In the genomic region with DNA sequence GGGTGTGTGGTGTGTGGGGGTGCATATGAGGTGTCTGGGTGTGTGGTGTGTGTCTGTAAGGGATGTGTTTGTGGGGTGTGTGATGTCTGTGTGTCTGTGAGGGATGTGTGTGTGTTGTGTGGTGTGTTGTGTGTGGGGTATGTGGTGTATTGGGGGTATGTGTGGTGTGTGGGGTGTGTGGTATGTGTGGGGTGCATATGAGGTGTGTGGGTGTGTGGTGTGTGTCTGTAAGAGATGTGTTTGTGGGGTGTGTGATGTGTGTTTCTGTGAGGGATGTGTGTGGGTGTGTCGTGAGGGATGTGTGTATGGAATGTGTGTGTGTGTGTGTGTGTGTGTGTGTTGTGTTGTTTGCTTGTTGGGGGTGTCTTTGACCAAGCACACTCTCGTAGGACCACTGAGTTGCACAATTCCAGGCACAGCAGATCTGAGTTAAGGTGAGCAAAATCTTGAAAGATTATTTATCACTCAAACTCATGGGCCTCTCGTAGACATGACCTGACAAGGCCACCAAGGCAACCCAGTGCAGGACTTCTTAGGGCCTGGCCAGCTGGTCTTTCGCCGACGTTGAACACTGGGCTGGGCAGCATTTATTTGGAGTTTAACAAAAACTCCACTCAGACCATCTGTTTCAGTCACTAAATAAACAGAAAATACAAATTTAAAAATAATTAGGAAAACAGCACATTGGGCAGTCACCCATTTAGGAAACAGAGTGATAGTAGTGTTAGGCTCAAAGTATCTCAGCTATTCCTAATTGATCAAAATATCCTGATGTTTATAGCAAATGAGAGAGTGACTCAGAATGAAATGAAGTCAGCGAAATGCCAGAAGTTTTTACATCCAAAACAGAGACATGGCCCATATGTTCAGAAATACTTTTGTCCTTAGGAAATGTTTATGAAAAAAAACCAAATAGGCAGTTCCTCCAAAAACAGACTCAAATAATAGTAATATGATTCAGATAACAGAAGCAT, we compare ENCODE assay signal across 21 cellular contexts.
DNase-seq lines count a peak whose midpoint lies in the region; ATAC-seq, FAIRE-seq and TF ChIP-seq lines count a peak whose summit lies in the region.
"Had no signal": no experiment of that assay in that cellular context is flagged by ENCODE, and none has a peak within 500 bp of the region (broad histone marks: within the 10 kb centered on the region; RNA-seq: fewer than 3 reads in every experiment).

No MANE protein-coding gene starts in this region.

- POLR2A ChIA-PET in HepG2 (lab: Yijun Ruan, JAX) = no interaction called here
- POLR2A ChIA-PET in H1 (lab: Charles Lee; ENCODE audit: partially characterized antibody) = interaction anchor here (0.7 kb wide), 2 partner anchors 88 to 730 kb away, joined by 3 read pairs; no protein-coding TSS in a partner anchor

- H3K14ac ChIP-seq in H1 (ENCODE audit: insufficient read length) = no peak overlapping the region

- no peak overlapping the region for H2BK20ac ChIP-seq in H1 (ENCODE audit: low read length)

- no peak overlapping the region for H4K8ac ChIP-seq in H1 (ENCODE audit: extremely low read depth, insufficient read depth, low read length)

- H3K23ac ChIP-seq in H1 (ENCODE audit: insufficient read length) = no peak overlapping the region

- no peak overlapping the region for H3K27ac ChIP-seq in HepG2 (ENCODE audit: extremely low read length, insufficient read depth, low read length)
- no peak overlapping the region for H3K27ac ChIP-seq in right lobe of liver
- H3K27ac ChIP-seq in H1 (ENCODE audit: low read depth, low read length) = no peak overlapping the region
- H3K27ac ChIP-seq in vagina = peak overlapping the region; percentile 17

- no peak overlapping the region for H3K18ac ChIP-seq in H1 (ENCODE audit: extremely low read depth, low read length)

- TF ChIP-seq EP300 in HepG2 (IDR thresholded peaks at IDR 0.05; ENCODE audit: low read depth in 2 of 2, low read length in 2 of 2) (no peak), HepG2 (CRISPR knock-in tag; IDR thresholded peaks at IDR 0.05; ENCODE audit: borderline replicate concordance) (no peak), H1 (IDR thresholded peaks at IDR 0.05; ENCODE audit: borderline replicate concordance in 1 of 2, low read depth in 2 of 2, low read length in 2 of 2) (no peak)

- H3K9ac ChIP-seq in HepG2 (ENCODE audit: insufficient read depth, low read depth, low read length) = no peak overlapping the region
- H3K9ac ChIP-seq in H1 (replicated peaks in 1 of 4; ENCODE audit: extremely low read depth in 1 of 4, low read depth in 3 of 4, low read length in 3 of 4) = no peak overlapping the region

- CTCF ChIA-PET in HepG2 (lab: Yijun Ruan, JAX; ENCODE audit: low intra/inter-chr PET ratio, low total read pairs) (no interaction called here), H1 (lab: Charles Lee; ENCODE audit: partially characterized antibody) (interaction anchor here (0.6 kb wide), 1 partner anchor 552 kb away, joined by 3 read pairs; no protein-coding TSS in a partner anchor)

- TF ChIP-seq POLR2A in HepG2 (IDR thresholded peaks at IDR 0.05; ENCODE audit: insufficient read depth in 1 of 2, low read depth in 2 of 2, low read length in 2 of 2) = no peak
- no peak for TF ChIP-seq POLR2A in right lobe of liver (IDR thresholded peaks at IDR 0.05)
- no peak for TF ChIP-seq POLR2A in H1 (IDR thresholded peaks at IDR 0.05; ENCODE audit: control extremely low read depth in 1 of 2, low read depth in 2 of 2, low read length in 2 of 2)
- no peak for TF ChIP-seq POLR2A in vagina (IDR thresholded peaks at IDR 0.05)

- in situ Hi-C loops in HepG2 (cut with HindIII; ENCODE audit: extremely low pct_ligation_motif_present, low pct_unique_long_range_greater_than_20kb) = no loop called here

- peaks cover 9% of the 10 kb centered on the region for H3K4me1 ChIP-seq in HepG2 (ENCODE audit: insufficient read depth, low read length)
- no peaks in the 10 kb centered on the region for H3K4me1 ChIP-seq in right lobe of liver
- H3K4me1 ChIP-seq in H1 (replicated peaks in 1 of 4; ENCODE audit: control insufficient read depth in 3 of 4, insufficient read depth in 4 of 4, low read length in 3 of 4) = peaks cover 0 to 3% (median 0%) of the 10 kb centered on the region in 4 experiments; a peak in 1 of 7 replicates
- no peaks in the 10 kb centered on the region for H3K4me1 ChIP-seq in vagina

- TF ChIP-seq CTCF in HepG2 (CRISPR knock-in tag; IDR thresholded peaks at IDR 0.05) (no peak), right lobe of liver (IDR thresholded peaks at IDR 0.05) (no peak), H1 (IDR thresholded peaks at IDR 0.05; ENCODE audit: control extremely low read depth in 1 of 3, insufficient read depth in 1 of 3, low read depth in 1 of 3, low read length in 3 of 3) (no peak), vagina (IDR thresholded peaks at IDR 0.05) (no peak)

- TF ChIP-seq RAD21 in HepG2 (CRISPR knock-in tag; IDR thresholded peaks at IDR 0.05) (no peak), H1 (IDR thresholded peaks at IDR 0.05 in 1 of 2, conservative IDR thresholded peaks at IDR 0.05 in 1 of 2; ENCODE audit: low read depth in 2 of 2, low read length in 2 of 2) (no peak)

- H2AFZ ChIP-seq in HepG2 (ENCODE audit: low read length) (no peak overlapping the region), H1 (ENCODE audit: low read length) (no peak overlapping the region)

- no peak overlapping the region for H2AK5ac ChIP-seq in H1 (ENCODE audit: low read depth, low read length)

- H2BK12ac ChIP-seq in H1 (ENCODE audit: low read depth, low read length) = no peak overlapping the region; the same call in 1 of the 2 replicates

- no peak for FAIRE-seq in HepG2 (lab: Jason Lieb, UNC)
- FAIRE-seq in H1 (lab: Jason Lieb, UNC) = no peak
- FAIRE-seq: RCC 7860, TTC549 had no signal

- H4K20me1 ChIP-seq in HepG2 (ENCODE audit: insufficient read depth, low read length) (no peaks in the 10 kb centered on the region), H1 (replicated peaks in 1 of 2; ENCODE audit: control insufficient read depth in 1 of 2, insufficient read depth in 2 of 2, low read length in 2 of 2) (peaks cover 0 to 7% of the 10 kb centered on the region in 2 experiments)

- H3K4ac ChIP-seq in H1 (replicated peaks; ENCODE audit: insufficient read length, low read depth, low read length) = no peak overlapping the region

- H2BK5ac ChIP-seq in H1 (ENCODE audit: low read depth, low read length) = no peak overlapping the region

- no TSS peak for BruUV-seq in HepG2 (replicated peaks; lab: Mats Ljungman, UMichigan)

- no peak overlapping the region for H4K91ac ChIP-seq in H1 (replicated peaks; ENCODE audit: insufficient read length, low read length)

- H3K23me2 ChIP-seq in H1 (ENCODE audit: low read depth, low read length) = peaks cover 14% of the 10 kb centered on the region; the same call in 1 of the 2 replicates

- intact Hi-C loops in HepG2 (cut with micrococcal nuclease; ENCODE audit: unreplicated experiment) (no loop called here), right lobe of liver (cut with DNase I) (no loop called here), vagina (cut with DNase I) (no loop called here)

- H3K4me2 ChIP-seq in HepG2 (ENCODE audit: low read depth, low read length) = no peak overlapping the region
- no peak overlapping the region for H3K4me2 ChIP-seq in H1 (ENCODE audit: insufficient read depth in 1 of 2, low read depth in 2 of 2, low read length in 2 of 2)

- H2BK15ac ChIP-seq in H1 (ENCODE audit: low read length) = peak overlapping the region; percentile 40; the same call in 1 of the 2 replicates

- DNase-seq in HepG2 (ENCODE audit: low spot score) (no peak), right lobe of liver (no peak), H1 (ENCODE audit: low read depth in 1 of 2, low spot score in 2 of 2) (no peak), left kidney (ENCODE audit: low read depth, low spot score) (peak; percentile 33), vagina (ENCODE audit: extremely low spot score in 2 of 2) (no peak), cerebellum (ENCODE audit: low spot score) (no peak)
- DNase-seq in activated naive CD4-positive, alpha-beta T cell treated with anti-CD3 and anti-CD28 coated beads, Interleukin-2, amount 50 U/mL, for 16 hours = no peak
- DNase-seq: activated CD4-positive, alpha-beta T cell treated with anti-CD3 and anti-CD28 coated beads, Interleukin-2, amount 50 U/mL, for 1 hour; anterior cingulate cortex; CD8-positive, alpha-beta T cell; cerebellar nuclear complex; effector memory CD8-positive, alpha-beta T cell; Kasumi-1; kidney glomerular epithelial cell; NCI-H1105 treated with DMSO at 0.1 percent for 48 hours; NCI-H82; stimulated activated naive CD8-positive, alpha-beta T cell treated with anti-CD3 and anti-CD28 coated beads, Interleukin-15, Interleukin-2, amounts not matched to agents 100 U/mL and 50 U/mL, for 24 hours had no signal

- no peaks in the 10 kb centered on the region for H3K79me2 ChIP-seq in HepG2 (ENCODE audit: insufficient read depth, low read length)
- H3K79me2 ChIP-seq in H1 (ENCODE audit: control insufficient read depth in 1 of 2, insufficient read depth in 2 of 2, low read length in 2 of 2) = no peaks in the 10 kb centered on the region

- H3K9me3 ChIP-seq in HepG2 (ENCODE audit: low read length) (no peaks in the 10 kb centered on the region), right lobe of liver (no peaks in the 10 kb centered on the region), H1 (ENCODE audit: insufficient read depth in 2 of 2, low read depth in 1 of 2, low read length in 1 of 2) (no peaks in the 10 kb centered on the region), vagina (no peaks in the 10 kb centered on the region)

- H3K27me3 ChIP-seq in HepG2 (ENCODE audit: control insufficient read depth in 1 of 2, insufficient read depth in 2 of 2, low read length in 2 of 2) (peaks cover 0 to 2% of the 10 kb centered on the region in 2 experiments; a peak in 2 of 5 replicates), right lobe of liver (no peaks in the 10 kb centered on the region), H1 (replicated peaks in 1 of 4; ENCODE audit: control insufficient read depth in 3 of 4, extremely low read depth in 1 of 4, insufficient read depth in 3 of 4, low read length in 3 of 4) (no peaks in the 10 kb centered on the region), vagina (no peaks in the 10 kb centered on the region)

- no peak overlapping the region for H2BK120ac ChIP-seq in H1 (replicated peaks; ENCODE audit: low read depth, low read length)

- H3K4me3 ChIP-seq in HepG2 (replicated peaks in 1 of 3; ENCODE audit: insufficient read depth in 1 of 3, low read depth in 2 of 3, low read length in 3 of 3) (no peak overlapping the region), right lobe of liver (no peak overlapping the region), H1 (ENCODE audit: extremely low read depth in 1 of 4, insufficient read depth in 2 of 4, low read depth in 3 of 4, low read length in 4 of 4) (no peak overlapping the region), vagina (no peak overlapping the region)

- H3K79me1 ChIP-seq in H1 (ENCODE audit: low read depth, low read length) = no peaks in the 10 kb centered on the region

- no peak overlapping the region for H4K5ac ChIP-seq in H1 (ENCODE audit: insufficient read length, low read depth, low read length)

- ATAC-seq in HepG2 (no peak), right lobe of liver (no peak), GM18867 (IDR thresholded peaks at IDR 0.05; ENCODE audit: unreplicated experiment) (no peak)
- ATAC-seq: CD8-positive, alpha-beta T cell; effector memory CD8-positive, alpha-beta T cell; HCT116; stimulated activated naive CD8-positive, alpha-beta T cell treated with anti-CD3 and anti-CD28 coated beads, Interleukin-15, Interleukin-2, amounts not matched to agents 100 U/mL and 50 U/mL, for 24 hours had no signal

- peak overlapping the region; percentile 98 for H3K56ac ChIP-seq in H1 (replicated peaks; ENCODE audit: insufficient read length, low read depth, low read length)

- WGBS in HepG2 (ENCODE audit: low lambda C conversion rate) = 60% methylated on average over 6 of the region's 7 CpGs
- 80% methylated on average over 5 of the region's 7 CpGs for WGBS in right lobe of liver (ENCODE audit: insufficient coverage, low coverage, low lambda C conversion rate, missing lambda C conversion rate)
- 92% methylated on average over 7 of the region's 7 CpGs; no CpG with 5 or more reads in 1 of the 2 experiments for WGBS in H1 (ENCODE audit: extremely low coverage in 1 of 2, insufficient coverage in 1 of 2, insufficient read length in 1 of 2, insufficient replicate concordance in 2 of 2, low coverage in 1 of 2, low lambda C conversion rate in 2 of 2, missing lambda C conversion rate in 1 of 2), 2 experiments

- no peaks in the 10 kb centered on the region for H3K36me3 ChIP-seq in HepG2 (replicated peaks in 1 of 2; ENCODE audit: control insufficient read depth in 1 of 2, insufficient read depth in 2 of 2, low read length in 2 of 2)
- no peaks in the 10 kb centered on the region for H3K36me3 ChIP-seq in right lobe of liver
- H3K36me3 ChIP-seq in H1 (ENCODE audit: control insufficient read depth in 2 of 4, insufficient read depth in 4 of 4, low read length in 3 of 4) = no peaks in the 10 kb centered on the region
- no peaks in the 10 kb centered on the region for H3K36me3 ChIP-seq in vagina
